Comparison of ENCODE assay signal across 1 cellular context in genomic region chr7:1670894-1671875, GRCh38.
TF ChIP-seq lines count a peak whose summit lies in the region.

No MANE protein-coding gene starts in this region.

TF ChIP-seq in K562, 482 proteins besides CTCF, POLR2A, EP300 and RAD21 (continued from another document):
- no peak for TF ChIP-seq ZMIZ1 (IDR thresholded peaks at IDR 0.05; ENCODE audit: low read depth in 2 of 2, low read length in 2 of 2)
